ENCODE assay signal across 32 cellular contexts in genomic region chr12:62657363-62657632, GRCh38.
DNase-seq lines count a peak whose midpoint lies in the region; ATAC-seq and TF ChIP-seq lines count a peak whose summit lies in the region.
"Had no signal": no experiment of that assay in that cellular context is flagged by ENCODE, and none has a peak within 500 bp of the region (broad histone marks: within the 10 kb centered on the region; RNA-seq: fewer than 3 reads in every experiment).

No MANE protein-coding gene starts in this region.

- peaks cover 9% of the 10 kb centered on the region; the same call in 1 of the 2 replicates for H3K9me3 ChIP-seq in NT2/D1 (ENCODE audit: insufficient read depth, low read length)
- peaks cover 11% of the 10 kb centered on the region for H3K9me3 ChIP-seq in endodermal cell (ENCODE audit: control insufficient read depth, low read length)
- H3K9me3 ChIP-seq: neutrophil, prostate gland, vagina had no signal

- peak overlapping the region; percentile 93 for H3K27ac Mint-ChIP-seq in endodermal cell
- H3K27ac Mint-ChIP-seq in neural crest cell (ENCODE audit: unreplicated experiment): peak overlapping the region; percentile 90
- H3K27ac Mint-ChIP-seq: activated naive CD8-positive, alpha-beta T cell treated with anti-CD3 and anti-CD28 coated beads, Interleukin-2, amount 10 ng/mL, durations not matched to agents 7 days and 5 days; B cell; CD8-positive, alpha-beta T cell; stimulated activated naive CD8-positive, alpha-beta T cell treated with anti-CD3 and anti-CD28 coated beads, Interleukin-15, Interleukin-2, amounts not matched to agents 100 ng/mL and 50 ng/mL, for 24 hours had no signal

- DNase-seq in EH (ENCODE audit: low read depth): peak; percentile 44
- no peak for DNase-seq in NT2/D1 (ENCODE audit: low read depth, low spot score)
- no peak for DNase-seq in endodermal cell
- DNase-seq in neural crest cell (ENCODE audit: low read depth, low spot score): no peak
- no peak for DNase-seq in NCI-H187 (lab: John Stamatoyannopoulos, UW)
- no peak for DNase-seq in Kasumi-1 (lab: John Stamatoyannopoulos, UW)
- no peak for DNase-seq in stimulated activated CD4-positive, alpha-beta T cell treated with anti-CD3 and anti-CD28 coated beads, Interleukin-1b, Interleukin-23, amount 100 ng/mL, for 48 hours
- DNase-seq: activated CD4-positive, alpha-beta T cell treated with anti-CD3 and anti-CD28 coated beads for 4 hours; activated CD8-positive, alpha-beta memory T cell treated with anti-CD3 and anti-CD28 coated beads for 24 hours; activated gamma-delta T cell; activated naive CD8-positive, alpha-beta T cell treated with anti-CD3 and anti-CD28 coated beads, Interleukin-2, amount 10 ng/mL, durations not matched to agents 7 days and 5 days; activated T-cell treated with anti-CD3 and anti-CD28 coated beads, Interleukin-2, amount 50 U/mL, for 1 hour; CD8-positive, alpha-beta T cell; DMS 273 treated with DMSO at 0.1 percent for 48 hours; erythroblast; HCEC 1CT; heart left ventricle; Karpas-422; left cardiac atrium; NCI-H1930; NCI-H524 treated with DMSO at 0.1 percent for 48 hours; PC-3; T-helper 2 cell had no signal

- H3K36me3 Mint-ChIP-seq in endodermal cell (ENCODE audit: low read depth) (peaks cover 17% of the 10 kb centered on the region), neural crest cell (ENCODE audit: low read depth) (no peaks in the 10 kb centered on the region)
- H3K36me3 Mint-ChIP-seq: activated naive CD8-positive, alpha-beta T cell treated with anti-CD3 and anti-CD28 coated beads, Interleukin-2, amount 10 ng/mL, durations not matched to agents 7 days and 5 days; CD8-positive, alpha-beta T cell had no signal

- H3K27me3 ChIP-seq in NT2/D1 (ENCODE audit: insufficient read depth, insufficient read length) (no peaks in the 10 kb centered on the region), endodermal cell (ENCODE audit: control insufficient read depth, insufficient read depth, low read length, poor library complexity, severe bottlenecking) (no peaks in the 10 kb centered on the region)
- H3K27me3 ChIP-seq: heart left ventricle, neutrophil, vagina had no signal

- ATAC-seq in HG02642 (IDR thresholded peaks at IDR 0.05; ENCODE audit: poor library complexity, unreplicated experiment): no peak
- ATAC-seq: CD8-positive, alpha-beta T cell; left cardiac atrium; PC-3; Right ventricle myocardium inferior; SK-N-SH treated with all-trans-retinoic acid at 6 μM for 48 hours had no signal

- peak overlapping the region; percentile 26 for H3K9ac ChIP-seq in NT2/D1 (ENCODE audit: insufficient read length, low read depth)
- no peak overlapping the region for H3K9ac ChIP-seq in endodermal cell (ENCODE audit: extremely low read depth, low read length, poor library complexity, severe bottlenecking)

- H3K4me3 ChIP-seq in NT2/D1 (ENCODE audit: insufficient read length, low read depth) (no peak overlapping the region), endodermal cell (ENCODE audit: low read length) (no peak overlapping the region)
- H3K4me3 ChIP-seq: A549, heart left ventricle, prostate gland, vagina had no signal

- H3K36me3 ChIP-seq in NT2/D1 (ENCODE audit: insufficient read depth, insufficient read length, low read length) (no peaks in the 10 kb centered on the region), endodermal cell (ENCODE audit: control insufficient read depth, insufficient read depth, low read length) (no peaks in the 10 kb centered on the region)
- H3K36me3 ChIP-seq: heart left ventricle, neutrophil, prostate gland, vagina had no signal

- peak overlapping the region; percentile 84 for H3K27ac ChIP-seq in endodermal cell (ENCODE audit: low read depth, low read length)
- H3K27ac ChIP-seq: heart left ventricle, neutrophil, prostate gland, vagina had no signal

- no peaks in the 10 kb centered on the region for H3K27me3 Mint-ChIP-seq in endodermal cell (ENCODE audit: insufficient read depth)
- no peaks in the 10 kb centered on the region for H3K27me3 Mint-ChIP-seq in neural crest cell (ENCODE audit: low read depth)

- no peak for TF ChIP-seq CTCF in endodermal cell (conservative IDR thresholded peaks at IDR 0.05)
- TF ChIP-seq CTCF in neural crest cell (conservative IDR thresholded peaks at IDR 0.05): no peak

- H3K4me1 Mint-ChIP-seq in endodermal cell (peaks cover 77% of the 10 kb centered on the region), neural crest cell (peaks cover 80% of the 10 kb centered on the region)
- H3K4me1 Mint-ChIP-seq: B cell had no signal

- H3K4me3 Mint-ChIP-seq in endodermal cell (no peak overlapping the region), neural crest cell (peak overlapping the region; percentile 24)
- H3K4me3 Mint-ChIP-seq: activated naive CD8-positive, alpha-beta T cell treated with anti-CD3 and anti-CD28 coated beads, Interleukin-2, amount 10 ng/mL, durations not matched to agents 7 days and 5 days; B cell; CD8-positive, alpha-beta T cell; stimulated activated naive CD8-positive, alpha-beta T cell treated with anti-CD3 and anti-CD28 coated beads, Interleukin-15, Interleukin-2, amounts not matched to agents 100 ng/mL and 50 ng/mL, for 24 hours had no signal

- H3K4me1 ChIP-seq in NT2/D1 (ENCODE audit: insufficient read depth, insufficient read length) (peaks cover 17% of the 10 kb centered on the region), endodermal cell (ENCODE audit: control insufficient read depth, insufficient read depth, low read length) (peaks cover 35% of the 10 kb centered on the region)
- H3K4me1 ChIP-seq: prostate gland, vagina had no signal

- H3K9me3 Mint-ChIP-seq in endodermal cell (peaks cover 6% of the 10 kb centered on the region), neural crest cell (peaks cover 6% of the 10 kb centered on the region)
- H3K9me3 Mint-ChIP-seq: activated naive CD8-positive, alpha-beta T cell treated with anti-CD3 and anti-CD28 coated beads, Interleukin-2, amount 10 ng/mL, durations not matched to agents 7 days and 5 days; CD8-positive, alpha-beta T cell; stimulated activated naive CD8-positive, alpha-beta T cell treated with anti-CD3 and anti-CD28 coated beads, Interleukin-15, Interleukin-2, amounts not matched to agents 100 ng/mL and 50 ng/mL, for 24 hours had no signal

- 92% methylated on average over 1 of the region's 1 CpG; no CpG with 5 or more reads in 1 of the 2 experiments for WGBS in endodermal cell (ENCODE audit: insufficient coverage in 1 of 2, insufficient read length in 1 of 2), 2 experiments
